Comparison of ENCODE assay signal across 1 cellular context in the genomic region with DNA sequence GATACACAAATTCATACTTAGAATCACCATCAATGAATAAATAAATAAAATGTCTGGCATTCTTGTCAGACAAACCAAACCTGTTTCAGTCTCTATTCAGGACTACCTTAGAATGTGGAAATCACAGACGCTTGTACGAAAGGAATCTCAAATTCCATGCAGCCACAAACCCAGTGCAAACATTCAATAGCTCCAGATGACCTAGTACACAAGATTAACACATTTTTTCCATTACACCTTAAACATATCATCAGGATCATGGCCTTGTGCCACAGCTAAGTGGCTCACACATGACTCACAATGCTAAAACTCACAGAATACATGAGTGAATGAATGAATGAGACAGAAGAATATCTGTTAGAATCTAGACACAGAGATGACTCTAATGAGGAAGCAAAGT.
A peak's percentile ranks its signal among the peaks of the same experiment; 100 is the strongest.
TF ChIP-seq lines count a peak whose summit lies in the region.

No MANE protein-coding gene starts in this region.

TF ChIP-seq in Ishikawa, 13 proteins besides CTCF, POLR2A, EP300 and RAD21 (continued from another document):
- TF ChIP-seq, protein P1, sequence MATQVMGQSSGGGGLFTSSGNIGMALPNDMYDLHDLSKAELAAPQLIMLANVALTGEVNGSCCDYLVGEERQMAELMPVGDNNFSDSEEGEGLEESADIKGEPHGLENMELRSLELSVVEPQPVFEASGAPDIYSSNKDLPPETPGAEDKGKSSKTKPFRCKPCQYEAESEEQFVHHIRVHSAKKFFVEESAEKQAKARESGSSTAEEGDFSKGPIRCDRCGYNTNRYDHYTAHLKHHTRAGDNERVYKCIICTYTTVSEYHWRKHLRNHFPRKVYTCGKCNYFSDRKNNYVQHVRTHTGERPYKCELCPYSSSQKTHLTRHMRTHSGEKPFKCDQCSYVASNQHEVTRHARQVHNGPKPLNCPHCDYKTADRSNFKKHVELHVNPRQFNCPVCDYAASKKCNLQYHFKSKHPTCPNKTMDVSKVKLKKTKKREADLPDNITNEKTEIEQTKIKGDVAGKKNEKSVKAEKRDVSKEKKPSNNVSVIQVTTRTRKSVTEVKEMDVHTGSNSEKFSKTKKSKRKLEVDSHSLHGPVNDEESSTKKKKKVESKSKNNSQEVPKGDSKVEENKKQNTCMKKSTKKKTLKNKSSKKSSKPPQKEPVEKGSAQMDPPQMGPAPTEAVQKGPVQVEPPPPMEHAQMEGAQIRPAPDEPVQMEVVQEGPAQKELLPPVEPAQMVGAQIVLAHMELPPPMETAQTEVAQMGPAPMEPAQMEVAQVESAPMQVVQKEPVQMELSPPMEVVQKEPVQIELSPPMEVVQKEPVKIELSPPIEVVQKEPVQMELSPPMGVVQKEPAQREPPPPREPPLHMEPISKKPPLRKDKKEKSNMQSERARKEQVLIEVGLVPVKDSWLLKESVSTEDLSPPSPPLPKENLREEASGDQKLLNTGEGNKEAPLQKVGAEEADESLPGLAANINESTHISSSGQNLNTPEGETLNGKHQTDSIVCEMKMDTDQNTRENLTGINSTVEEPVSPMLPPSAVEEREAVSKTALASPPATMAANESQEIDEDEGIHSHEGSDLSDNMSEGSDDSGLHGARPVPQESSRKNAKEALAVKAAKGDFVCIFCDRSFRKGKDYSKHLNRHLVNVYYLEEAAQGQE (IDR thresholded peaks at IDR 0.05; ENCODE audit: low read depth): no peak
- TF ChIP-seq NFIC (IDR thresholded peaks at IDR 0.05): 0 out of 2 replicates have a peak, but pooled peaks have one; percentile 9
- TF ChIP-seq CEBPB (IDR thresholded peaks at IDR 0.05): no peak
- TF ChIP-seq, protein P2, sequence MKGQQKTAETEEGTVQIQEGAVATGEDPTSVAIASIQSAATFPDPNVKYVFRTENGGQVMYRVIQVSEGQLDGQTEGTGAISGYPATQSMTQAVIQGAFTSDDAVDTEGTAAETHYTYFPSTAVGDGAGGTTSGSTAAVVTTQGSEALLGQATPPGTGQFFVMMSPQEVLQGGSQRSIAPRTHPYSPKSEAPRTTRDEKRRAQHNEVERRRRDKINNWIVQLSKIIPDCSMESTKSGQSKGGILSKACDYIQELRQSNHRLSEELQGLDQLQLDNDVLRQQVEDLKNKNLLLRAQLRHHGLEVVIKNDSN (IDR thresholded peaks at IDR 0.05): no peak
- peak; percentile 36; the same call in 1 of the 2 replicates for TF ChIP-seq TEAD4 (IDR thresholded peaks at IDR 0.05)
- TF ChIP-seq, protein P3, sequence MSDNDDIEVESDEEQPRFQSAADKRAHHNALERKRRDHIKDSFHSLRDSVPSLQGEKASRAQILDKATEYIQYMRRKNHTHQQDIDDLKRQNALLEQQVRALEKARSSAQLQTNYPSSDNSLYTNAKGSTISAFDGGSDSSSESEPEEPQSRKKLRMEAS (IDR thresholded peaks at IDR 0.05): no peak
TF ChIP-seq in Ishikawa: peak in this region for 2.
